Comparison of ENCODE assay signal across 19 cellular contexts in the genomic region with DNA sequence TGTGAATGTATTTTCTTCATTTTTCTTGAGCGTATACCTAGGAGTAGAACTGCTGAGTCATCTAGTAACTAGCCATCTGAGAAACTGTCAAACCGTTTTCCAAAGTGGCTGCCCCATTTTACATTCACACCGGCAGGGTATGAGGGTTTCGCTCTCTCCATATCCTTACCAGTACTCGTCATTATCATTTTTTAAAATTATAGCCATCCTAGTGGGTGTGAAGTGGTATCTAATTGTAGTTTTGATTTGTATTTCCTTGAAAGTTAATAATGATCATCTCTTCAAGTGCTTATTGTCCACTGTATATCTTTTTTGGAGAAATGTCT. TPM values are rescaled to one million over a fixed set of nuclear protein-coding genes. Genes with fewer than 3 reads are reported as not detected.
DNase-seq lines count a peak whose midpoint lies in the region; ATAC-seq, FAIRE-seq and TF ChIP-seq lines count a peak whose summit lies in the region.
"Had no signal": no experiment of that assay in that cellular context is flagged by ENCODE, and none has a peak within 500 bp of the region (broad histone marks: within the 10 kb centered on the region; RNA-seq: fewer than 3 reads in every experiment).

No MANE protein-coding gene starts in this region.

- peak overlapping the region; percentile 13 to 65 (median 51) for H3K4me3 Mint-ChIP-seq in CD8-positive, alpha-beta memory T cell
- H3K4me3 Mint-ChIP-seq in CD4-positive, alpha-beta T cell, result no peak overlapping the region
- H3K4me3 Mint-ChIP-seq: activated CD4-positive, alpha-beta T cell treated with anti-CD3 and anti-CD28 coated beads, Interleukin-2, amount 10 ng/mL, durations not matched to agents 24 days and 14 days had no signal

- H4K20me1 ChIP-seq in K562 (replicated peaks; ENCODE audit: control insufficient read depth, insufficient read depth, low read length), result no peaks in the 10 kb centered on the region

- H3K4me1 ChIP-seq in A549 (peaks cover 41% of the 10 kb centered on the region), K562 (replicated peaks in 1 of 2; ENCODE audit: control insufficient read depth in 2 of 2, insufficient read depth in 2 of 2, low read length in 2 of 2) (peaks cover 23 to 26% of the 10 kb centered on the region in 2 experiments; a peak in 4 of 5 replicates)
- peaks cover 24% of the 10 kb centered on the region for H3K4me1 ChIP-seq in CD8-positive, alpha-beta memory T cell (ENCODE audit: insufficient read depth, low read length)
- H3K4me1 ChIP-seq: breast epithelium had no signal

- intact Hi-C loops in K562 (cut with micrococcal nuclease), result loop anchor here (2.0 kb wide), 1 partner anchor 40 kb away; no protein-coding TSS in a partner anchor
- intact Hi-C loops in lower leg skin (cut with DNase I; ENCODE audit: low total_unique reads), result no loop called here
- intact Hi-C loops in CD4-positive, alpha-beta T cell (cut with DNase I, micrococcal nuclease), result no loop called here

- no peaks in the 10 kb centered on the region for H3K9me1 ChIP-seq in K562 (ENCODE audit: control insufficient read depth, insufficient read depth, low read length)

- CTCF ChIA-PET in A549 (lab: Yijun Ruan, JAX), result interaction anchor here (1.2 to 1.4 kb wide), 4 partner anchors 9 to 151 kb away, joined by 3 to 5 read pairs (median 4); no protein-coding TSS in a partner anchor
- CTCF ChIA-PET in CD8-positive, alpha-beta memory T cell (lab: Charles Lee), result interaction anchor here (1.4 kb wide), 1 partner anchor 46 kb away, joined by 8 read pairs; no protein-coding TSS in a partner anchor
- CTCF ChIA-PET in K562 (lab: Yijun Ruan, JAX; ENCODE audit: low intra/inter-chr PET ratio), result no interaction called here
- CTCF ChIA-PET in CD4-positive, alpha-beta T cell (lab: Charles Lee), result interaction anchor here (1.3 kb wide), 2 partner anchors 45 to 113 kb away, joined by 3 to 4 read pairs; no protein-coding TSS in a partner anchor

- H3K79me2 ChIP-seq in K562 (ENCODE audit: control insufficient read depth, insufficient read depth, low read length), result peaks cover 84% of the 10 kb centered on the region

- H3K4me1 Mint-ChIP-seq in CD8-positive, alpha-beta memory T cell, result peaks cover 35 to 70% (median 55%) of the 10 kb centered on the region in 3 donors
- H3K4me1 Mint-ChIP-seq in CD4-positive, alpha-beta T cell (ENCODE audit: low read depth), result peaks cover 51% of the 10 kb centered on the region

- DNase-seq in A549 (ENCODE audit: low read depth in 1 of 2, low spot score in 1 of 2), result no peak
- DNase-seq in CD8-positive, alpha-beta memory T cell, result no peak
- peak; percentile 32 to 84 (median 54) for DNase-seq in K562 (ENCODE audit: extremely low read depth in 1 of 4, low spot score in 3 of 4)
- DNase-seq in lower leg skin (ENCODE audit: low spot score in 2 of 2), result no peak
- no peak for DNase-seq in CD4-positive, alpha-beta T cell
- no peak for DNase-seq in NCI-H446 (lab: John Stamatoyannopoulos, UW)
- DNase-seq: activated CD4-positive, alpha-beta T cell treated with anti-CD3 and anti-CD28 coated beads, Interleukin-2, amount 10 ng/mL, durations not matched to agents 24 days and 14 days; activated T-cell treated with anti-CD3 and anti-CD28 coated beads for 4 hours; COR-L47; heart right ventricle; NCI-H2029 treated with DMSO at 0.1 percent for 48 hours; NCI-H510A treated with DMSO at 0.1 percent for 48 hours; right cardiac atrium; stimulated activated CD4-positive, alpha-beta T cell treated with anti-CD3 and anti-CD28 coated beads, Interleukin-15, amount 100 ng/mL, for 24 hours had no signal

- no peak for ATAC-seq in A549
- peak; percentile 70 for ATAC-seq in GM21786 (IDR thresholded peaks at IDR 0.05; ENCODE audit: unreplicated experiment)
- ATAC-seq in K562, result peak; percentile 83
- ATAC-seq in CD4-positive, alpha-beta T cell (ENCODE audit: poor library complexity), result no peak
- ATAC-seq: heart right ventricle, right cardiac atrium had no signal

- no peaks in the 10 kb centered on the region for H3K27me3 ChIP-seq in CD8-positive, alpha-beta memory T cell (ENCODE audit: insufficient read depth, low read length, poor library complexity, severe bottlenecking)
- no peaks in the 10 kb centered on the region for H3K27me3 ChIP-seq in K562 (ENCODE audit: control insufficient read depth in 2 of 2, insufficient read depth in 2 of 2, low read length in 2 of 2)
- no peaks in the 10 kb centered on the region for H3K27me3 ChIP-seq in CD4-positive, alpha-beta T cell (ENCODE audit: control insufficient read depth, insufficient read depth, low read length)
- H3K27me3 ChIP-seq: breast epithelium had no signal

- H3K9me3 ChIP-seq in A549 (no peaks in the 10 kb centered on the region), K562 (replicated peaks; ENCODE audit: control insufficient read depth, insufficient read depth, low read depth, low read length) (no peaks in the 10 kb centered on the region)
- H3K9me3 ChIP-seq in CD8-positive, alpha-beta memory T cell (ENCODE audit: low read length), result no peaks in the 10 kb centered on the region
- H3K9me3 ChIP-seq in CD4-positive, alpha-beta T cell (ENCODE audit: control insufficient read depth, low read length), result no peaks in the 10 kb centered on the region
- H3K9me3 ChIP-seq: breast epithelium, heart right ventricle had no signal

- peak overlapping the region; percentile 0 to 87 (median 70) for H3K27ac Mint-ChIP-seq in CD8-positive, alpha-beta memory T cell
- no peak overlapping the region for H3K27ac Mint-ChIP-seq in CD4-positive, alpha-beta T cell
- H3K27ac Mint-ChIP-seq: activated CD4-positive, alpha-beta T cell treated with anti-CD3 and anti-CD28 coated beads, Interleukin-2, amount 10 ng/mL, durations not matched to agents 24 days and 14 days had no signal

- H3K9ac ChIP-seq in K562 (ENCODE audit: insufficient read depth in 1 of 2, low read depth in 2 of 2, low read length in 2 of 2), result peak overlapping the region in 1 of 2 experiments; percentile 62; a peak in 2 of 4 replicates
- H3K9ac ChIP-seq: KMS-11 had no signal

- 80% methylated on average over 5 of the region's 5 CpGs for WGBS in A549 (ENCODE audit: missing lambda C conversion rate)
- under 1% methylated on average over 5 of the region's 5 CpGs for WGBS in K562 (ENCODE audit: insufficient coverage, low coverage, missing lambda C conversion rate)
- WGBS in lower leg skin, 2 donors, result 83 to 86% methylated on average over 5 of the region's 5 CpGs

- no TSS peak for BruUV-seq in K562 (replicated peaks; lab: Mats Ljungman, UMichigan)

- H3K4me3 ChIP-seq in A549 (no peak overlapping the region), K562 (peak overlapping the region; percentile 10; the same call in 1 of the 2 replicates), lower leg skin (ENCODE audit: low read depth, poor library complexity, severe bottlenecking) (no peak overlapping the region)
- H3K4me3 ChIP-seq in CD8-positive, alpha-beta memory T cell (ENCODE audit: low read length), result no peak overlapping the region
- H3K4me3 ChIP-seq: breast epithelium, heart right ventricle, lung had no signal

- POLR2A ChIA-PET in A549 (lab: Yijun Ruan, JAX), result no interaction called here
- POLR2A ChIA-PET in CD8-positive, alpha-beta memory T cell (lab: Charles Lee), result no interaction called here
- POLR2A ChIA-PET in K562 (lab: Yijun Ruan, JAX), result interaction anchor here (1.0 to 1.1 kb wide), 2 partner anchors 11 to 30 kb away, joined by 5 to 6 read pairs; partner anchors contain the start of gene UBALD2
- POLR2A ChIA-PET in CD4-positive, alpha-beta T cell (lab: Charles Lee), result no interaction called here

- H3K36me3 Mint-ChIP-seq in CD8-positive, alpha-beta memory T cell, result peaks cover 0 to 3% (median 0%) of the 10 kb centered on the region in 3 donors
- H3K36me3 Mint-ChIP-seq in CD4-positive, alpha-beta T cell (ENCODE audit: low read depth), result peaks cover 4% of the 10 kb centered on the region

- no peak for TF ChIP-seq EP300 in A549 (IDR thresholded peaks at IDR 0.05)
- peak; percentile 79 for TF ChIP-seq EP300 in K562 (IDR thresholded peaks at IDR 0.05; ENCODE audit: low read length)

- TF ChIP-seq POLR2A in A549 (IDR thresholded peaks at IDR 0.05; ENCODE audit: low read length) (no peak), K562 (conservative IDR thresholded peaks at IDR 0.05) (peak; percentile 61), lower leg skin (IDR thresholded peaks at IDR 0.05) (no peak)

- in situ Hi-C loops in K562 (cut with MboI), result no loop called here

- no peak for TF ChIP-seq CTCF in A549 (IDR thresholded peaks at IDR 0.05)
- no peak for TF ChIP-seq CTCF in K562 (IDR thresholded peaks at IDR 0.05 in 2 of 3, conservative IDR thresholded peaks at IDR 0.05 in 1 of 3; ENCODE audit: insufficient read depth in 2 of 3, low read depth in 1 of 3, low read length in 3 of 3)
- TF ChIP-seq CTCF in lower leg skin (IDR thresholded peaks at IDR 0.05), result no peak
- TF ChIP-seq CTCF in CD4-positive, alpha-beta T cell (IDR thresholded peaks at IDR 0.05), result no peak

- H3K4me2 ChIP-seq in A549 (no peak overlapping the region; the same call in 2 of the 3 replicates), K562 (ENCODE audit: insufficient read depth, low read length) (peak overlapping the region; percentile 63)
- H3K4me2 ChIP-seq: KMS-11 had no signal

- H3K9me3 Mint-ChIP-seq in CD8-positive, alpha-beta memory T cell, result peaks cover 0 to 4% (median 0%) of the 10 kb centered on the region in 5 donors
- H3K9me3 Mint-ChIP-seq in CD4-positive, alpha-beta T cell, result no peaks in the 10 kb centered on the region

- H3K27me3 Mint-ChIP-seq in CD8-positive, alpha-beta memory T cell, result no peaks in the 10 kb centered on the region
- H3K27me3 Mint-ChIP-seq in CD4-positive, alpha-beta T cell, result no peaks in the 10 kb centered on the region
- H3K27me3 Mint-ChIP-seq: activated CD4-positive, alpha-beta T cell treated with anti-CD3 and anti-CD28 coated beads, Interleukin-2, amount 10 ng/mL, durations not matched to agents 24 days and 14 days had no signal

- H3K36me3 ChIP-seq in CD8-positive, alpha-beta memory T cell (ENCODE audit: insufficient read depth, low read length), result no peaks in the 10 kb centered on the region
- H3K36me3 ChIP-seq in K562 (ENCODE audit: control insufficient read depth, insufficient read depth, low read length), result peaks cover 9% of the 10 kb centered on the region; the same call in 2 of the 3 replicates
- H3K36me3 ChIP-seq: breast epithelium, heart right ventricle had no signal

- no peak for TF ChIP-seq RAD21 in A549 (conservative IDR thresholded peaks at IDR 0.05 in 1 of 2, IDR thresholded peaks at IDR 0.05 in 1 of 2)
- 0 out of 4 replicates have a peak, but pooled peaks of 1 of the 2 experiments have one; percentile 7 for TF ChIP-seq RAD21 in K562 (CRISPR knock-in tag; conservative IDR thresholded peaks at IDR 0.05 in 1 of 2, IDR thresholded peaks at IDR 0.05 in 1 of 2)

- FAIRE-seq in A549 (lab: Jason Lieb, UNC) (no peak), K562 (lab: Jason Lieb, UNC) (peak; percentile 89)
- FAIRE-seq: endothelial cell of umbilical vein had no signal

- H2AFZ ChIP-seq in K562 (ENCODE audit: low read depth, low read length), result peak overlapping the region; percentile 46

- H3K27ac ChIP-seq in A549 (peak overlapping the region; percentile 23 to 58; a peak in 3 of 6 replicates), K562 (ENCODE audit: extremely low read depth, low read depth, low read length) (peak overlapping the region; percentile 80)
- H3K27ac ChIP-seq in CD8-positive, alpha-beta memory T cell (ENCODE audit: low read depth, low read length), result no peak overlapping the region
- H3K27ac ChIP-seq in CD4-positive, alpha-beta T cell (ENCODE audit: low read depth, low read length), result no peak overlapping the region
- H3K27ac ChIP-seq: breast epithelium, heart right ventricle, KMS-11 had no signal

RNA-seq across cellular contexts. Expression of gene RNF157, which starts 6.0 kb away (rescaled TPM):
- polyA plus RNA-seq in A549 (2011; rRNA removed) (7.2 and 8.2 TPM in 2 replicates), A549 (2017; fragmentation: RNase III; extraction: RNeasy Plus Mini Kit Qiagen cat#74134 plus additional on column Dnase treatment) (6.6 to 8.5 TPM (median 8.1 TPM) in 3 replicates), K562 (2011; rRNA removed) (30.5 and 37.8 TPM in 2 replicates), K562 (2014; fragmentation: Illumina TruSeq; extraction: Trizol) (29.0 and 31.7 TPM in 2 replicates), K562 (2014; fragmentation: Nextera tagmentation; extraction: Ambion mirVana) (10 to 100 TPM in 1 of 2 experiments, 1 to 10 TPM in 1; 8.1 to 12.7 TPM), K562 (2014; rRNA removed) (20.8 and 26.3 TPM in 2 replicates)
- polyA plus RNA-seq in A549 (2012; cell fraction: cytosol; rRNA removed), result 5.1 and 6.1 TPM in 2 replicates
- polyA plus RNA-seq in A549 (2012; cell fraction: nucleus; rRNA removed), result 5.8 and 6.8 TPM in 2 replicates
- polyA minus RNA-seq in A549 (2011; rRNA and poly(A)+ RNA removed), result 8.3 and 16.6 TPM in 2 replicates
- total RNA-seq in CD8-positive, alpha-beta memory T cell, result 10 to 100 TPM; 13.9 TPM
- polyA plus RNA-seq in CD8-positive, alpha-beta memory T cell, result 10.7 TPM
- total RNA-seq in K562 (2011; cell fraction: chromatin; rRNA removed; ENCODE audit: low replicate concordance), result 105 and 114 TPM in 2 replicates
- total RNA-seq in K562 (2011; cell fraction: nucleolus; rRNA removed), result 43.7 and 60.5 TPM in 2 replicates
- total RNA-seq in K562 (2011; cell fraction: nucleoplasm; rRNA removed), result 85.8 and 127 TPM in 2 replicates
- total RNA-seq in K562 (2014; rRNA removed) (12.7 and 21.6 TPM in 2 replicates), K562 (2014; rRNA removed; fragmentation: Illumina TruSeq; extraction: Trizol) (16.3 and 17.9 TPM in 2 replicates), K562 (2015; rRNA removed; fragmentation: Illumina TruSeq; extraction: Trizol) (28.2 and 28.7 TPM in 2 replicates), K562 (2021) (28.6 and 29.0 TPM in 2 replicates), lower leg skin (1 to 10 TPM in 3 of 4 donors, under 1 TPM in 1; 0.83 to 2.4 (median 1.4) TPM)
- polyA plus RNA-seq in K562 (2011; cell fraction: cytosol; rRNA removed), result 29.5 and 33.1 TPM in 2 replicates
- polyA plus RNA-seq in K562 (2011; cell fraction: nucleus; rRNA removed), result 28.4 and 36.3 TPM in 2 replicates
- 21.3 and 53.9 TPM in 2 replicates for polyA plus RNA-seq in K562 (2012)
- polyA minus RNA-seq in K562 (2011; rRNA and poly(A)+ RNA removed), result 40.3 and 41.8 TPM in 2 replicates
- polyA minus RNA-seq in K562 (2011; cell fraction: cytosol; rRNA and poly(A)+ RNA removed), result 30.4 and 40.2 TPM in 2 replicates
- 13.2 and 28.3 TPM in 2 replicates for polyA minus RNA-seq in K562 (2011; cell fraction: nucleus; rRNA and poly(A)+ RNA removed)
- total RNA-seq in CD4-positive, alpha-beta T cell, result 10 to 100 TPM; 18.5 to 21.1 TPM

RNA-seq across cellular contexts. Expression of gene UBALD2, which starts 30.8 kb away (rescaled TPM):
- polyA plus RNA-seq in A549 (2011; rRNA removed), result 13.8 and 21.5 TPM in 2 replicates
- 25.8 and 37.7 TPM in 2 replicates for polyA plus RNA-seq in A549 (2012; cell fraction: cytosol; rRNA removed)
- 22.8 and 37.0 TPM in 2 replicates for polyA plus RNA-seq in A549 (2012; cell fraction: nucleus; rRNA removed)
- 11.4 to 12.9 TPM (median 12.8 TPM) in 3 replicates for polyA plus RNA-seq in A549 (2017; fragmentation: RNase III; extraction: RNeasy Plus Mini Kit Qiagen cat#74134 plus additional on column Dnase treatment)
- 7.6 and 8.8 TPM in 2 replicates for polyA minus RNA-seq in A549 (2011; rRNA and poly(A)+ RNA removed)
- total RNA-seq in CD8-positive, alpha-beta memory T cell, result 100 to 1,000 TPM; 125 to 133 TPM
- polyA plus RNA-seq in CD8-positive, alpha-beta memory T cell, result 8.7 TPM
- total RNA-seq in K562 (2011; cell fraction: chromatin; rRNA removed; ENCODE audit: low replicate concordance), result 10.6 and 25.5 TPM in 2 replicates
- 27.3 and 33.0 TPM in 2 replicates for total RNA-seq in K562 (2011; cell fraction: nucleolus; rRNA removed)
- 22.7 and 24.3 TPM in 2 replicates for total RNA-seq in K562 (2011; cell fraction: nucleoplasm; rRNA removed)
- 43.1 and 52.7 TPM in 2 replicates for total RNA-seq in K562 (2014; rRNA removed)
- 5.8 and 7.6 TPM in 2 replicates for total RNA-seq in K562 (2014; rRNA removed; fragmentation: Illumina TruSeq; extraction: Trizol)
- 21.9 and 25.3 TPM in 2 replicates for total RNA-seq in K562 (2015; rRNA removed; fragmentation: Illumina TruSeq; extraction: Trizol)
- total RNA-seq in K562 (2021), result 85.3 and 94.1 TPM in 2 replicates
- polyA plus RNA-seq in K562 (2011; rRNA removed), result 46.6 and 79.6 TPM in 2 replicates
- 34.5 and 74.0 TPM in 2 replicates for polyA plus RNA-seq in K562 (2011; cell fraction: cytosol; rRNA removed)
- 55.6 and 56.6 TPM in 2 replicates for polyA plus RNA-seq in K562 (2011; cell fraction: nucleus; rRNA removed)
- 62.8 and 75.4 TPM in 2 replicates for polyA plus RNA-seq in K562 (2012)
- polyA plus RNA-seq in K562 (2014; fragmentation: Illumina TruSeq; extraction: Trizol), result 17.4 and 39.3 TPM in 2 replicates
- 1 to 10 TPM; 2.3 to 3.9 TPM for polyA plus RNA-seq in K562 (2014; fragmentation: Nextera tagmentation; extraction: Ambion mirVana)
- 40.6 and 46.5 TPM in 2 replicates for polyA plus RNA-seq in K562 (2014; rRNA removed)
- 8.0 and 8.5 TPM in 2 replicates for polyA minus RNA-seq in K562 (2011; rRNA and poly(A)+ RNA removed)
- 32.8 and 59.0 TPM in 2 replicates for polyA minus RNA-seq in K562 (2011; cell fraction: cytosol; rRNA and poly(A)+ RNA removed)
- polyA minus RNA-seq in K562 (2011; cell fraction: nucleus; rRNA and poly(A)+ RNA removed), result 8.1 and 9.6 TPM in 2 replicates
- 10 to 100 TPM; 21.3 to 50.9 (median 28.6) TPM for total RNA-seq in lower leg skin
- 100 to 1,000 TPM; 253 to 265 TPM for total RNA-seq in CD4-positive, alpha-beta T cell

Comparison
In these comparisons a context has a peak if more than half of its experiments do, and no peak if none do; other contexts are left out.
1. ATAC-seq: peak in GM21786 (single experiment) and K562 (single experiment); none in A549 (0 of 2) and CD4-positive, alpha-beta T cell (single experiment).
2. DNase-seq: peak in K562 (4 of 4); none in A549 (0 of 2), CD8-positive, alpha-beta memory T cell (0 of 5), lower leg skin (0 of 2), CD4-positive, alpha-beta T cell (0 of 10) and NCI-H446 (0 of 2).
3. H3K27ac ChIP-seq: peak in A549 (2 of 2) and K562 (single experiment); none in CD8-positive, alpha-beta memory T cell (single experiment) and CD4-positive, alpha-beta T cell (single experiment).
4. RNA of gene RNF157, which starts 6.0 kb away (total RNA-seq): 12.7 to 127 TPM in K562, 18.5 to 21.1 TPM in CD4-positive, alpha-beta T cell and 13.9 TPM in CD8-positive, alpha-beta memory T cell; 0.83 to 2.4 TPM in lower leg skin; every median in the first group is over 4 times any median in the second.
5. Of the 35 proteins assayed by ChIP-seq in both K562 and A549: peak only in K562: EHMT2, EP300, MAZ and POLR2A; only in A549: none; in both: MAFK; in neither: 26; mixed calls (peak in some experiments, not most) for 4.